ENCODE assay signal across 1 cellular context in the genomic region with DNA sequence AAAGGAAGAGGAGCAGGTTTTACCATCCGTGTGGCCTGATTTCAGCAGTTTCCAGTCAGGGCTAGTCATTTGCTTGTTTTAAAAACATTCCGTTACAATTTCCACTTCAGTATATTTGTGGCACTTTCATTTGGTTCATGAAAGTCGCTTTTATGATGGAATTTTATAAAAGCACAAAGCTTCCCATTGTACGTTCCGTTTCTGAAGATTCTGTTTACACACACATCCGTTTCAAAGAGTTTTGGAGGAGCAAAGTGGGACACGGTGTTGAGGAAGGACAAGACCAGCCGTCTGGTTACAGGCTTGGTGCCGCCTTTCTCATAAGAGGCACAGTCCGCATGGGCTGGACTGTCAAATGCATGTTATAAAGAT.
TF ChIP-seq lines count a peak whose summit lies in the region.

No MANE protein-coding gene starts in this region.

TF ChIP-seq in HCT116, 20 proteins besides CTCF, POLR2A, EP300 and RAD21 (continued from another document):
- TF ChIP-seq, protein P1, sequence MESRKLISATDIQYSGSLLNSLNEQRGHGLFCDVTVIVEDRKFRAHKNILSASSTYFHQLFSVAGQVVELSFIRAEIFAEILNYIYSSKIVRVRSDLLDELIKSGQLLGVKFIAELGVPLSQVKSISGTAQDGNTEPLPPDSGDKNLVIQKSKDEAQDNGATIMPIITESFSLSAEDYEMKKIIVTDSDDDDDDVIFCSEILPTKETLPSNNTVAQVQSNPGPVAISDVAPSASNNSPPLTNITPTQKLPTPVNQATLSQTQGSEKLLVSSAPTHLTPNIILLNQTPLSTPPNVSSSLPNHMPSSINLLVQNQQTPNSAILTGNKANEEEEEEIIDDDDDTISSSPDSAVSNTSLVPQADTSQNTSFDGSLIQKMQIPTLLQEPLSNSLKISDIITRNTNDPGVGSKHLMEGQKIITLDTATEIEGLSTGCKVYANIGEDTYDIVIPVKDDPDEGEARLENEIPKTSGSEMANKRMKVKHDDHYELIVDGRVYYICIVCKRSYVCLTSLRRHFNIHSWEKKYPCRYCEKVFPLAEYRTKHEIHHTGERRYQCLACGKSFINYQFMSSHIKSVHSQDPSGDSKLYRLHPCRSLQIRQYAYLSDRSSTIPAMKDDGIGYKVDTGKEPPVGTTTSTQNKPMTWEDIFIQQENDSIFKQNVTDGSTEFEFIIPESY (IDR thresholded peaks at IDR 0.05; ENCODE audit: extremely low read depth, insufficient replicate concordance, low read length) = no peak
- no peak for TF ChIP-seq ZNF274 (IDR thresholded peaks at IDR 0.05; ENCODE audit: low read depth, low read length)
